In genomic region chr6:144583614-144583954, GRCh38 we compare ENCODE assay signal across 8 cellular contexts.
DNase-seq lines count a peak whose midpoint lies in the region; ATAC-seq and TF ChIP-seq lines count a peak whose summit lies in the region.

No MANE protein-coding gene starts in this region.

- H3K4me1 ChIP-seq in tibial artery: peaks cover 0 to 23% (median under 1%) of the 10 kb centered on the region in 4 donors

- no peak overlapping the region for H3K4me3 ChIP-seq in tibial artery

- no peak for TF ChIP-seq CTCF in tibial artery (IDR thresholded peaks at IDR 0.05)

- H3K27me3 Mint-ChIP-seq in activated naive CD8-positive, alpha-beta T cell: no peaks in the 10 kb centered on the region
- H3K27me3 Mint-ChIP-seq in naive thymus-derived CD8-positive, alpha-beta T cell: no peaks in the 10 kb centered on the region

- H3K4me3 Mint-ChIP-seq in activated naive CD8-positive, alpha-beta T cell: peak overlapping the region; percentile 79
- peak overlapping the region; percentile 76 to 94 (median 89) for H3K4me3 Mint-ChIP-seq in naive thymus-derived CD8-positive, alpha-beta T cell

- peaks cover 0 to 3% (median 0%) of the 10 kb centered on the region in 3 donors for H3K36me3 ChIP-seq in tibial artery

- intact Hi-C loops in tibial artery (cut with DNase I; ENCODE audit: low total_unique reads): no loop called here

- peaks cover 44% of the 10 kb centered on the region for H3K4me1 Mint-ChIP-seq in activated naive CD8-positive, alpha-beta T cell (ENCODE audit: low read depth)
- H3K4me1 Mint-ChIP-seq in naive thymus-derived CD8-positive, alpha-beta T cell: peaks cover 11 to 46% (median 24%) of the 10 kb centered on the region in 4 donors

- POLR2A ChIA-PET in naive thymus-derived CD8-positive, alpha-beta T cell (lab: Charles Lee): no interaction called here

- H3K36me3 Mint-ChIP-seq in activated naive CD8-positive, alpha-beta T cell: peaks cover 9% of the 10 kb centered on the region
- H3K36me3 Mint-ChIP-seq in naive thymus-derived CD8-positive, alpha-beta T cell: peaks cover 0 to 25% (median 8%) of the 10 kb centered on the region in 3 donors

- DNase-seq in naive thymus-derived CD8-positive, alpha-beta T cell: no peak
- DNase-seq in midbrain (lab: John Stamatoyannopoulos, UW) (no peak), amygdala (lab: John Stamatoyannopoulos, UW) (no peak), tibial artery (no peak)
- DNase-seq in stimulated activated CD4-positive, alpha-beta T cell treated with anti-CD3 and anti-CD28 coated beads, Interleukin-4, amount 100 ng/mL, for 1 hour: no peak

- H3K27me3 ChIP-seq in tibial artery: no peaks in the 10 kb centered on the region

- H3K9me3 ChIP-seq in tibial artery: no peaks in the 10 kb centered on the region

- no peaks in the 10 kb centered on the region for H3K9me3 Mint-ChIP-seq in activated naive CD8-positive, alpha-beta T cell (ENCODE audit: low read depth)
- H3K9me3 Mint-ChIP-seq in naive thymus-derived CD8-positive, alpha-beta T cell: no peaks in the 10 kb centered on the region

- ATAC-seq in GM18511 (IDR thresholded peaks at IDR 0.05; ENCODE audit: unreplicated experiment): peak; percentile 3
- peak; percentile 1 for ATAC-seq in HG02610 (IDR thresholded peaks at IDR 0.05; ENCODE audit: unreplicated experiment)
- ATAC-seq in naive thymus-derived CD8-positive, alpha-beta T cell: no peak

- no peak overlapping the region for H3K27ac ChIP-seq in tibial artery

- peak overlapping the region; percentile 91 for H3K27ac Mint-ChIP-seq in activated naive CD8-positive, alpha-beta T cell
- H3K27ac Mint-ChIP-seq in naive thymus-derived CD8-positive, alpha-beta T cell: peak overlapping the region in 9 of 10 donors; percentile 42 to 90 (median 81)

Comparison
In these comparisons a context has a peak if more than half of its experiments do, and no peak if none do; other contexts are left out.
1. ATAC-seq: peak in GM18511 (single experiment) and HG02610 (single experiment); none in naive thymus-derived CD8-positive, alpha-beta T cell (0 of 2).